In genomic region chr15:80732818-80733217, GRCh38 we compare ENCODE assay signal across 18 cellular contexts. TPM values are rescaled to one million over a fixed set of nuclear protein-coding genes. Genes with fewer than 3 reads are reported as not detected.
DNase-seq lines count a peak whose midpoint lies in the region; ATAC-seq and TF ChIP-seq lines count a peak whose summit lies in the region.
"Had no signal": no experiment of that assay in that cellular context is flagged by ENCODE, and none has a peak within 500 bp of the region (broad histone marks: within the 10 kb centered on the region; RNA-seq: fewer than 3 reads in every experiment).

No MANE protein-coding gene starts in this region.

- H3K36me3 ChIP-seq in HEK293 (ENCODE audit: control insufficient read depth in 2 of 2, insufficient read depth in 1 of 2, low read length in 2 of 2) (no peaks in the 10 kb centered on the region), RWPE2 (ENCODE audit: low read depth) (peaks cover 28% of the 10 kb centered on the region), esophagus muscularis mucosa (no peaks in the 10 kb centered on the region)
- H3K36me3 ChIP-seq: SJSA1 had no signal

- CTCF ChIA-PET in HEK293 (lab: Yijun Ruan, JAX): interaction anchor here (1.0 kb wide), 1 partner anchor 44 kb away, joined by 6 read pairs; no protein-coding TSS in a partner anchor

- 79% methylated on average over 5 of the region's 5 CpGs for WGBS in esophagus muscularis mucosa

- intact Hi-C loops in esophagus muscularis mucosa (cut with DNase I): no loop called here

- no peak for DNase-seq in RWPE2 (ENCODE audit: low spot score)
- DNase-seq in esophagus muscularis mucosa (ENCODE audit: extremely low spot score): no peak
- peak; percentile 33 for DNase-seq in myocyte (ENCODE audit: low read depth)
- no peak for DNase-seq in KG1 (lab: John Stamatoyannopoulos, UW)
- no peak for DNase-seq in medulla oblongata (ENCODE audit: extremely low spot score)
- DNase-seq in NCI-H82 (lab: John Stamatoyannopoulos, UW): no peak
- DNase-seq: AML-193, GOT3, HFFc6, Karpas-422, MM.1S, NCI-H1105, NCI-H1694 treated with DMSO at 0.1 percent for 48 hours, NCI-H446 treated with DMSO at 0.1 percent for 48 hours had no signal

- H3K4me3 ChIP-seq in HEK293 (ENCODE audit: low read depth, low read length) (no peak overlapping the region), RWPE2 (ENCODE audit: severe bottlenecking) (no peak overlapping the region), esophagus muscularis mucosa (no peak overlapping the region)
- H3K4me3 ChIP-seq: SJSA1 had no signal

- peak; percentile 33 for ATAC-seq in RWPE2 (ENCODE audit: low read depth)
- no peak for ATAC-seq in GM21717 (IDR thresholded peaks at IDR 0.05; ENCODE audit: unreplicated experiment)
- ATAC-seq: HepG2 had no signal

- no peak for TF ChIP-seq EP300 in esophagus muscularis mucosa (IDR thresholded peaks at IDR 0.05)

- H3K27me3 ChIP-seq in RWPE2 (ENCODE audit: insufficient read depth, poor library complexity, severe bottlenecking): no peaks in the 10 kb centered on the region
- H3K27me3 ChIP-seq in esophagus muscularis mucosa: no peaks in the 10 kb centered on the region
- H3K27me3 ChIP-seq: SJSA1 had no signal

- POLR2A ChIA-PET in HEK293 (lab: Yijun Ruan, JAX): no interaction called here

- TF ChIP-seq CTCF in HEK293 (tag by site-specific recombination; IDR thresholded peaks at IDR 0.05) (no peak), RWPE2 (IDR thresholded peaks at IDR 0.05; ENCODE audit: poor library complexity, severe bottlenecking) (no peak), esophagus muscularis mucosa (IDR thresholded peaks at IDR 0.05) (no peak)

- TF ChIP-seq POLR2A in esophagus muscularis mucosa (IDR thresholded peaks at IDR 0.05; ENCODE audit: low read depth): no peak

- H3K27ac ChIP-seq in HEK293 (ENCODE audit: extremely low read depth, low read depth, low read length) (no peak overlapping the region), RWPE2 (ENCODE audit: poor library complexity, severe bottlenecking) (no peak overlapping the region), esophagus muscularis mucosa (replicated peaks in 1 of 4) (peak overlapping the region; percentile 64 to 71 (median 67))
- H3K27ac ChIP-seq: SJSA1 had no signal

- H3K9me3 ChIP-seq in HEK293 (ENCODE audit: control insufficient read depth, insufficient read depth, low read depth, low read length): no peaks in the 10 kb centered on the region; the same call in 1 of the 2 replicates
- no peaks in the 10 kb centered on the region for H3K9me3 ChIP-seq in RWPE2 (ENCODE audit: severe bottlenecking)
- no peaks in the 10 kb centered on the region for H3K9me3 ChIP-seq in esophagus muscularis mucosa
- H3K9me3 ChIP-seq: SJSA1 had no signal

- H3K4me1 ChIP-seq in HEK293 (ENCODE audit: control insufficient read depth, insufficient read depth, low read length) (peaks cover 27% of the 10 kb centered on the region), RWPE2 (ENCODE audit: insufficient read depth, poor library complexity, severe bottlenecking) (no peaks in the 10 kb centered on the region), esophagus muscularis mucosa (peaks cover 15 to 96% (median 89%) of the 10 kb centered on the region in 4 donors)
- H3K4me1 ChIP-seq: SJSA1 had no signal

TF ChIP-seq in HEK293, 187 proteins besides CTCF, POLR2A, EP300 and RAD21:
- TF ChIP-seq ZNF747 (tag by site-specific recombination; IDR thresholded peaks at IDR 0.05) (no peak), ZNF548 (tag by site-specific recombination; IDR thresholded peaks at IDR 0.05) (no peak), HOXC10 (CRISPR knock-in tag; IDR thresholded peaks at IDR 0.05) (no peak), SCRT2 (tag by site-specific recombination; IDR thresholded peaks at IDR 0.05) (0 out of 2 replicates have a peak, but pooled peaks have one; percentile 27)

RNA-seq across cellular contexts. Expression of gene ABHD17C, which starts 37.7 kb away (rescaled TPM):
- total RNA-seq in esophagus muscularis mucosa (1 to 10 TPM; 1.5 to 7.1 (median 3.5) TPM), myocyte (5.1 and 5.7 TPM in 2 replicates)
- polyA plus RNA-seq in myocyte (2012): 17.7 TPM

RNA-seq across cellular contexts. Expression of gene CEMIP, which starts 46.4 kb away (rescaled TPM):
- total RNA-seq in esophagus muscularis mucosa (under 1 TPM in 3 of 4 donors, not detected in 1; 0.17 to 0.34 (median 0.26) TPM), myocyte (13.9 and 17.2 TPM in 2 replicates)
- 180 TPM for polyA plus RNA-seq in myocyte (2012)

Comparison
In these comparisons a context has a peak if more than half of its experiments do, and no peak if none do; other contexts are left out.
1. H3K27ac ChIP-seq: peak in esophagus muscularis mucosa (4 of 4); none in HEK293 (single experiment) and RWPE2 (single experiment).
2. RNA of gene CEMIP, which starts 46.4 kb away (total RNA-seq): 13.9 to 17.2 TPM in myocyte; 0.17 to 0.34 TPM in esophagus muscularis mucosa; every median in the first group is over 10 times any median in the second.